ENCODE assay signal across 8 cellular contexts in the genomic region with DNA sequence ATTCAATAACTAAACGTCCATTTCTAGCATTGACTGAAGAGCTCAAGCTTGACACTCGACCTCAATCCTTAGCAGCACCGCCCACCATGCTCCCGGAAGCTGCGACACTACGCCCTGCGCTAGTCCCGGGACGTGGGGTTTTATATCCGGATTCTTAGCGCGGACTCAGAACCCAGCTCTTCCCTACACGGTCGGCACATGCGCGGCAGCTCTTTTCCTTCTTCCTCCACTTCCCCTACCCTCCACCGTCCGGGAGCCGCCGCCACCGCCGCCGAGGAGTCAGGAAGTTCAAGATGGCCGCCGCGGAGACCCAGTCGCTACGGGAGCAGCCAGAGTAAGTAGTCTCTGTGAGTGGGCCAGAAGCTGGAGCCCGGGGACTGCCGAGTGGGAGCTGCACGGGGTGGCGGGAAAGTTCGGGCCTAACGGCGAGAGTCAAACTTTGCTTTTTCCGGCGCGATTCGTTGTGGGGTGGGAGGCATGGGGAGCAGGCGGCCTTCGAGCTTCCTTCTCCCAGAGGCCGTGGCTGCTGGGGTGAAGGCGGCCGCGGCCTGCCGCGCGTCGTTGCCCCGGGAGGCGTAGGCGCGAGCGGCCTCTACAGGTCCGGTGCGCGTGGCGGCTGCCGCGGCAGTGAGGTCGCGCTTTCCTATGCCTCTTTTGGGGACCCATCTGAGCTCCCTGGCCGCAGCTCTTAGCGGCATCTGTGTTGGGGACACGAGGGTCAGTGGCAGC. TPM values are rescaled to one million over a fixed set of nuclear protein-coding genes. Genes with fewer than 3 reads are reported as not detected.
DNase-seq lines count a peak whose midpoint lies in the region; ATAC-seq and TF ChIP-seq lines count a peak whose summit lies in the region.

No MANE protein-coding gene starts in this region.

- ATAC-seq in GM18861 (IDR thresholded peaks at IDR 0.05; ENCODE audit: unreplicated experiment) (peak; percentile 44), HG03103 (IDR thresholded peaks at IDR 0.05; ENCODE audit: low read depth, unreplicated experiment) (peak; percentile 58)

- H3K36me3 ChIP-seq in breast epithelium: no peaks in the 10 kb centered on the region
- H3K36me3 ChIP-seq in skeletal muscle satellite cell (ENCODE audit: insufficient read depth, low read length): no peaks in the 10 kb centered on the region

- TF ChIP-seq CTCF in VCaP (conservative IDR thresholded peaks at IDR 0.05) (peak; percentile 29), breast epithelium (IDR thresholded peaks at IDR 0.05) (peak in 2 of 3 donors; percentile 25 to 44)

- H3K4me1 ChIP-seq in breast epithelium (peaks cover 0 to 22% of the 10 kb centered on the region in 2 donors), skeletal muscle satellite cell (ENCODE audit: control insufficient read depth, insufficient read depth, low read length) (peaks cover 21% of the 10 kb centered on the region)

- H3K27me3 ChIP-seq in breast epithelium: no peaks in the 10 kb centered on the region
- no peaks in the 10 kb centered on the region for H3K27me3 ChIP-seq in skeletal muscle satellite cell (ENCODE audit: control insufficient read depth, insufficient read depth, low read length)

- H3K27ac ChIP-seq in VCaP: peak overlapping the region; percentile 91
- H3K27ac ChIP-seq in breast epithelium: peak overlapping the region; percentile 98 to 99

- DNase-seq in ACHN (peak; percentile 96), NCI-H2171 (lab: John Stamatoyannopoulos, UW) (peak; percentile 95), breast epithelium (ENCODE audit: low spot score in 2 of 2) (peak; percentile 93 to 94)

- peak overlapping the region; percentile 70 to 86 (median 84) for H3K4me3 ChIP-seq in breast epithelium
- peak overlapping the region; percentile 92 for H3K4me3 ChIP-seq in iPS-18c (ENCODE audit: insufficient read depth, low read depth, low read length)
- H3K4me3 ChIP-seq in skeletal muscle satellite cell (ENCODE audit: low read length): peak overlapping the region; percentile 86

- peak overlapping the region; percentile 98 for H3K9ac ChIP-seq in skeletal muscle satellite cell (ENCODE audit: low read depth, low read length)

- peak; percentile 63 for TF ChIP-seq POLR2A in breast epithelium (IDR thresholded peaks at IDR 0.05)

- H3K4me2 ChIP-seq in skeletal muscle satellite cell (ENCODE audit: low read length): peak overlapping the region; percentile 90

- intact Hi-C loops in breast epithelium (cut with DNase I; ENCODE audit: low total_unique reads): no loop called here

- in situ Hi-C loops in ACHN (cut with HindIII; ENCODE audit: low pct_ligation_motif_present, low pct_unique_long_range_greater_than_20kb, low sequenced_read_pairs): no loop called here

- H3K9me3 ChIP-seq in breast epithelium: no peaks in the 10 kb centered on the region
- H3K9me3 ChIP-seq in iPS-18c (ENCODE audit: control insufficient read depth, insufficient read depth, low read length): no peaks in the 10 kb centered on the region
- no peaks in the 10 kb centered on the region for H3K9me3 ChIP-seq in skeletal muscle satellite cell (replicated peaks; ENCODE audit: low read length)

RNA-seq across cellular contexts. Expression of a gene that starts 57.6 kb away (rescaled TPM):
- total RNA-seq in breast epithelium: not detected
- total RNA-seq in skeletal muscle satellite cell (2012; rRNA removed): not detected in 2 replicates

Comparison
In these comparisons a context has a peak if more than half of its experiments do, and no peak if none do; other contexts are left out.
1. Peak in every context shown above with its lines: DNase-seq, ATAC-seq, H3K4me3 ChIP-seq and H3K27ac ChIP-seq.